ENCODE assay signal across 16 cellular contexts in the genomic region with DNA sequence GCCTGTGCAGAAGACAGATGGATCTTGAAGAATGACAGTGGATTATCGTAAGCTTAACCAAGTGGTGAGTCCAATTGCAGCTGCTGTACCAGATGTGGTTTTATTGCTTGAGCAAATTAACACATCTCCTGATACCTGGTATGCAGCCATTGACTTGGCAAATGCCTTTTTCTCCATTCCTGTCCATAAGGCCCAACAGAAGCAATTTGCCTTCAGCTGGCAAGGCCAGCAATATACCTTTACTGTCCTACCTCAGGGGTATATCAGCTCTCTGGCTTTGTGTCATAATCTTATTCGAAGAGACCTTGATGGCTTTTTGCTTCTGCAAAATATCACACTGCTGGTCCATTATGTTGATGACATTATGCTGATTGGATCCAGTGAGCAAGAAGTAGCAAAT. TPM values are rescaled to one million over a fixed set of nuclear protein-coding genes. Genes with fewer than 3 reads are reported as not detected.
"Had no signal": no experiment of that assay in that cellular context is flagged by ENCODE, and none has a peak within 500 bp of the region (broad histone marks: within the 10 kb centered on the region; RNA-seq: fewer than 3 reads in every experiment).

No MANE protein-coding gene starts in this region.

RNA-seq across cellular contexts. Expression of a gene that starts 9.0 kb away (rescaled TPM):
- total RNA-seq: stomach, subcutaneous adipose tissue, suprapubic skin, temporal lobe, testis, thoracic aorta, thyroid gland, tibial nerve, transverse colon, upper lobe of left lung, upper lobe of right lung, ureter, urinary bladder, uterus, vagina had no signal
- polyA plus RNA-seq: stomach, urinary bladder had no signal

RNA-seq across cellular contexts. Expression of a gene that starts 17.9 kb away (rescaled TPM):
- total RNA-seq: stomach, subcutaneous adipose tissue, suprapubic skin, temporal lobe, thoracic aorta, thyroid gland, tibial nerve, transverse colon, upper lobe of left lung, upper lobe of right lung, ureter, urinary bladder, uterus, vagina had no signal
- polyA plus RNA-seq: stomach, urinary bladder had no signal

RNA-seq across cellular contexts. Expression of a gene that starts 21.3 kb away (rescaled TPM):
- total RNA-seq: stomach, subcutaneous adipose tissue, suprapubic skin, temporal lobe, testis, thoracic aorta, thyroid gland, tibial nerve, transverse colon, upper lobe of left lung, upper lobe of right lung, ureter, urinary bladder, uterus, vagina had no signal
- polyA plus RNA-seq: stomach, thymus, urinary bladder had no signal
